ENCODE assay signal across 25 cellular contexts in genomic region chr9:16023466-16023865, GRCh38.
A peak's percentile ranks its signal among the peaks of the same experiment; 100 is the strongest.
DNase-seq lines count a peak whose midpoint lies in the region; ATAC-seq, FAIRE-seq and TF ChIP-seq lines count a peak whose summit lies in the region.
"Had no signal": no experiment of that assay in that cellular context is flagged by ENCODE, and none has a peak within 500 bp of the region (broad histone marks: within the 10 kb centered on the region; RNA-seq: fewer than 3 reads in every experiment).

No MANE protein-coding gene starts in this region.

- intact Hi-C loops in stomach (cut with DNase I; ENCODE audit: low total_unique reads) (no loop called here), heart right ventricle (cut with DNase I) (no loop called here)
- intact Hi-C loops in CD8-positive, alpha-beta T cell (cut with DNase I, micrococcal nuclease), result no loop called here

- no peaks in the 10 kb centered on the region for H4K20me1 ChIP-seq in astrocyte (ENCODE audit: insufficient read depth, low read length)

- DNase-seq in H54 (ENCODE audit: insufficient read length, low spot score), result no peak
- peak; percentile 92 for DNase-seq in astrocyte (ENCODE audit: low read depth)
- peak; percentile 63 for DNase-seq in fibroblast of the aortic adventitia (ENCODE audit: low read depth)
- no peak for DNase-seq in stomach
- DNase-seq in heart right ventricle, result no peak
- no peak for DNase-seq in CD8-positive, alpha-beta T cell
- DNase-seq: activated CD4-positive, alpha-beta memory T cell treated with anti-CD3 and anti-CD28 coated beads, Interleukin-2, amount 10 ng/mL, durations not matched to agents 7 days and 5 days; activated CD4-positive, CD25-positive, alpha-beta regulatory T cell; activated naive CD4-positive, alpha-beta T cell treated with anti-CD3 and anti-CD28 coated beads for 36 hours; activated T-cell treated with anti-CD3 and anti-CD28 coated beads, Interleukin-2, amount 50 U/mL, for 1 hour; aorta; left lung; NCI-H1417 treated with DMSO at 0.1 percent for 48 hours; stimulated activated CD4-positive, alpha-beta T cell treated with anti-CD3 and anti-CD28 coated beads, Interleukin-12 subunit alpha, Interleukin-12 subunit beta, amount 100 ng/mL, for 4 hours; testis had no signal

- H3K4me3 Mint-ChIP-seq in astrocyte (ENCODE audit: unreplicated experiment), result no peak overlapping the region
- no peak overlapping the region for H3K4me3 Mint-ChIP-seq in activated T-helper 17 cell treated with anti-CD3 and anti-CD28 coated beads, Interleukin-2, amount 50 U/mL, for 72 hours
- H3K4me3 Mint-ChIP-seq in CD8-positive, alpha-beta T cell, result no peak overlapping the region
- H3K4me3 Mint-ChIP-seq: activated CD4-positive, alpha-beta memory T cell treated with anti-CD3 and anti-CD28 coated beads, Interleukin-2, amount 10 ng/mL, durations not matched to agents 7 days and 5 days; activated naive CD4-positive, alpha-beta T cell treated with anti-CD3 and anti-CD28 coated beads for 36 hours; CD14-positive monocyte; neural progenitor cell had no signal

- TF ChIP-seq POLR2A in H54 (IDR thresholded peaks at IDR 0.05; ENCODE audit: low read depth, low read length) (no peak), stomach (IDR thresholded peaks at IDR 0.05) (no peak)

- WGBS in stomach, 5 donors, result 47 to 98% (median 97%) methylated on average over 1 of the region's 1 CpG
- WGBS in heart right ventricle, 2 donors, result 94 to 95% methylated on average over 1 of the region's 1 CpG

- peak overlapping the region; percentile 9 for H3K4me2 ChIP-seq in astrocyte (ENCODE audit: low read length)
- H3K4me2 ChIP-seq: A549, neural progenitor cell had no signal

- no peak overlapping the region for H2AFZ ChIP-seq in ACC112 (ENCODE audit: low read length, unreplicated experiment)
- no peak overlapping the region for H2AFZ ChIP-seq in astrocyte (ENCODE audit: low read depth, low read length)
- H2AFZ ChIP-seq: neural progenitor cell had no signal

- no peaks in the 10 kb centered on the region for H3K36me3 ChIP-seq in ACC112 (ENCODE audit: insufficient read depth, low read length)
- H3K36me3 ChIP-seq in astrocyte (ENCODE audit: insufficient read depth, low read length), result no peaks in the 10 kb centered on the region
- H3K36me3 ChIP-seq in stomach, result no peaks in the 10 kb centered on the region
- no peaks in the 10 kb centered on the region for H3K36me3 ChIP-seq in heart right ventricle
- no peaks in the 10 kb centered on the region for H3K36me3 ChIP-seq in CD8-positive, alpha-beta T cell (ENCODE audit: insufficient read depth, low read length)
- H3K36me3 ChIP-seq: gastroesophageal sphincter, left lung, neural progenitor cell, SJSA1 had no signal

- POLR2A ChIA-PET in CD8-positive, alpha-beta T cell (lab: Charles Lee), result no interaction called here

- H3K27me3 ChIP-seq in ACC112 (ENCODE audit: insufficient read depth, low read length) (no peaks in the 10 kb centered on the region), astrocyte (ENCODE audit: insufficient read depth, low read length) (no peaks in the 10 kb centered on the region), stomach (no peaks in the 10 kb centered on the region), heart right ventricle (no peaks in the 10 kb centered on the region)
- no peaks in the 10 kb centered on the region for H3K27me3 ChIP-seq in CD8-positive, alpha-beta T cell (ENCODE audit: insufficient read depth, low read length)
- H3K27me3 ChIP-seq: gastroesophageal sphincter, left lung, neural progenitor cell, SJSA1, testis had no signal

- FAIRE-seq in H54 (lab: Jason Lieb, UNC) (peak; percentile 73), astrocyte (lab: Jason Lieb, UNC) (peak; percentile 59)
- FAIRE-seq: A549, endometrium, HTR-8/SVneo had no signal

- H3K4me3 ChIP-seq in ACC112 (ENCODE audit: low read depth, low read length) (peak overlapping the region; percentile 11; the same call in 1 of the 2 replicates), astrocyte (ENCODE audit: insufficient read depth, low read depth, low read length) (no peak overlapping the region), fibroblast of the aortic adventitia (ENCODE audit: low read depth, low read length) (no peak overlapping the region), stomach (no peak overlapping the region), heart right ventricle (no peak overlapping the region)
- H3K4me3 ChIP-seq in CD8-positive, alpha-beta T cell (ENCODE audit: low read depth, low read length), result no peak overlapping the region
- H3K4me3 ChIP-seq: A549, coronary artery, gastroesophageal sphincter, left lung, neural progenitor cell, SJSA1, testis had no signal

- ATAC-seq in activated T-helper 17 cell treated with anti-CD3 and anti-CD28 coated beads, Interleukin-2, amount 50 U/mL, for 72 hours (replicated peaks), result no peak
- no peak for ATAC-seq in heart right ventricle
- no peak for ATAC-seq in CD8-positive, alpha-beta T cell
- ATAC-seq: A549, gastroesophageal sphincter, left lung had no signal

- CTCF ChIA-PET in CD8-positive, alpha-beta T cell (lab: Charles Lee), result no interaction called here

- no peak overlapping the region for H3K27ac Mint-ChIP-seq in astrocyte (ENCODE audit: unreplicated experiment)
- H3K27ac Mint-ChIP-seq in activated T-helper 17 cell treated with anti-CD3 and anti-CD28 coated beads, Interleukin-2, amount 50 U/mL, for 72 hours, result no peak overlapping the region
- H3K27ac Mint-ChIP-seq in CD8-positive, alpha-beta T cell, result no peak overlapping the region
- H3K27ac Mint-ChIP-seq: activated CD4-positive, alpha-beta memory T cell treated with anti-CD3 and anti-CD28 coated beads, Interleukin-2, amount 10 ng/mL, durations not matched to agents 7 days and 5 days; activated naive CD4-positive, alpha-beta T cell treated with anti-CD3 and anti-CD28 coated beads for 36 hours; CD14-positive monocyte; neural progenitor cell had no signal

- peaks cover 10% of the 10 kb centered on the region for H3K36me3 Mint-ChIP-seq in astrocyte (ENCODE audit: low read depth, unreplicated experiment)
- H3K36me3 Mint-ChIP-seq in activated T-helper 17 cell treated with anti-CD3 and anti-CD28 coated beads, Interleukin-2, amount 50 U/mL, for 72 hours (ENCODE audit: low read depth), result no peaks in the 10 kb centered on the region
- H3K36me3 Mint-ChIP-seq in CD8-positive, alpha-beta T cell, result no peaks in the 10 kb centered on the region
- H3K36me3 Mint-ChIP-seq: CD14-positive monocyte, neural progenitor cell had no signal

- H3K4me1 Mint-ChIP-seq in astrocyte (ENCODE audit: low read depth, unreplicated experiment), result peaks cover 7% of the 10 kb centered on the region
- H3K4me1 Mint-ChIP-seq in activated T-helper 17 cell treated with anti-CD3 and anti-CD28 coated beads, Interleukin-2, amount 50 U/mL, for 72 hours, result no peaks in the 10 kb centered on the region
- H3K4me1 Mint-ChIP-seq in CD8-positive, alpha-beta T cell (ENCODE audit: low read depth), result no peaks in the 10 kb centered on the region
- H3K4me1 Mint-ChIP-seq: activated CD4-positive, alpha-beta memory T cell treated with anti-CD3 and anti-CD28 coated beads, Interleukin-2, amount 10 ng/mL, durations not matched to agents 7 days and 5 days; CD14-positive monocyte; neural progenitor cell had no signal

- no peak for TF ChIP-seq CTCF in astrocyte (IDR thresholded peaks at IDR 0.05; ENCODE audit: insufficient read depth, low read depth, low read length)
- TF ChIP-seq CTCF in fibroblast of the aortic adventitia (IDR thresholded peaks at IDR 0.05; ENCODE audit: insufficient read depth, low read length), result no peak
- no peak for TF ChIP-seq CTCF in stomach (IDR thresholded peaks at IDR 0.05)
- TF ChIP-seq CTCF in heart right ventricle (IDR thresholded peaks at IDR 0.05), result no peak
- no peak for TF ChIP-seq CTCF in CD8-positive, alpha-beta T cell (IDR thresholded peaks at IDR 0.05)

- no peaks in the 10 kb centered on the region for H3K79me2 ChIP-seq in ACC112 (ENCODE audit: control insufficient read depth, insufficient read depth, low read length, unreplicated experiment)
- H3K79me2 ChIP-seq in astrocyte (ENCODE audit: insufficient read depth, low read length), result no peaks in the 10 kb centered on the region

- no peak overlapping the region for H3K9ac ChIP-seq in astrocyte (ENCODE audit: low read length)
- H3K9ac ChIP-seq: neural progenitor cell had no signal

- peak overlapping the region; percentile 63 for H3K27ac ChIP-seq in ACC112 (ENCODE audit: low read depth, low read length)
- peak overlapping the region; percentile 66 for H3K27ac ChIP-seq in astrocyte (ENCODE audit: low read depth, low read length)
- no peak overlapping the region for H3K27ac ChIP-seq in stomach
- no peak overlapping the region for H3K27ac ChIP-seq in heart right ventricle
- H3K27ac ChIP-seq in CD8-positive, alpha-beta T cell (ENCODE audit: low read depth, low read length), result no peak overlapping the region
- H3K27ac ChIP-seq: A549, coronary artery, gastroesophageal sphincter, left lung, neural progenitor cell, SJSA1, testis had no signal

- TF ChIP-seq EP300 in stomach (IDR thresholded peaks at IDR 0.05), result no peak

- no peaks in the 10 kb centered on the region for H3K27me3 Mint-ChIP-seq in astrocyte (ENCODE audit: low read depth, unreplicated experiment)
- no peaks in the 10 kb centered on the region for H3K27me3 Mint-ChIP-seq in activated T-helper 17 cell treated with anti-CD3 and anti-CD28 coated beads, Interleukin-2, amount 50 U/mL, for 72 hours
- no peaks in the 10 kb centered on the region for H3K27me3 Mint-ChIP-seq in CD8-positive, alpha-beta T cell (ENCODE audit: low read depth)
- H3K27me3 Mint-ChIP-seq: activated CD4-positive, alpha-beta memory T cell treated with anti-CD3 and anti-CD28 coated beads, Interleukin-2, amount 10 ng/mL, durations not matched to agents 7 days and 5 days had no signal

- H3K9me3 Mint-ChIP-seq in astrocyte (ENCODE audit: unreplicated experiment), result peaks cover 7% of the 10 kb centered on the region
- H3K9me3 Mint-ChIP-seq in activated T-helper 17 cell treated with anti-CD3 and anti-CD28 coated beads, Interleukin-2, amount 50 U/mL, for 72 hours, result peaks cover 4% of the 10 kb centered on the region
- H3K9me3 Mint-ChIP-seq in CD8-positive, alpha-beta T cell, result peaks cover 4% of the 10 kb centered on the region

- H3K9me3 ChIP-seq in astrocyte (ENCODE audit: insufficient read depth, low read depth, low read length) (no peaks in the 10 kb centered on the region), stomach (peaks cover 0 to 15% (median 5%) of the 10 kb centered on the region in 4 donors), heart right ventricle (peaks cover 0 to 13% (median 4%) of the 10 kb centered on the region in 11 donors)
- no peaks in the 10 kb centered on the region for H3K9me3 ChIP-seq in CD8-positive, alpha-beta T cell (ENCODE audit: low read length)
- H3K9me3 ChIP-seq: SJSA1, testis had no signal

- H3K4me1 ChIP-seq in ACC112 (ENCODE audit: control insufficient read depth, insufficient read depth, low read length, unreplicated experiment) (peaks cover 31% of the 10 kb centered on the region), astrocyte (ENCODE audit: insufficient read depth, low read length) (peaks cover 27% of the 10 kb centered on the region), stomach (no peaks in the 10 kb centered on the region), heart right ventricle (no peaks in the 10 kb centered on the region)
- H3K4me1 ChIP-seq in CD8-positive, alpha-beta T cell (ENCODE audit: insufficient read depth, low read length), result no peaks in the 10 kb centered on the region
- H3K4me1 ChIP-seq: A549, gastroesophageal sphincter, left lung, neural progenitor cell, testis had no signal

Comparison
In these comparisons a context has a peak if more than half of its experiments do, and no peak if none do; other contexts are left out.
1. H3K27ac ChIP-seq: peak in ACC112 (single experiment) and astrocyte (single experiment); none in stomach (0 of 5), heart right ventricle (0 of 10) and CD8-positive, alpha-beta T cell (single experiment).
2. DNase-seq: peak in astrocyte (single experiment) and fibroblast of the aortic adventitia (single experiment); none in H54 (single experiment), stomach (single experiment), heart right ventricle (0 of 2) and CD8-positive, alpha-beta T cell (0 of 7).